34 cellular contexts compared by ENCODE assay signal in the genomic region with DNA sequence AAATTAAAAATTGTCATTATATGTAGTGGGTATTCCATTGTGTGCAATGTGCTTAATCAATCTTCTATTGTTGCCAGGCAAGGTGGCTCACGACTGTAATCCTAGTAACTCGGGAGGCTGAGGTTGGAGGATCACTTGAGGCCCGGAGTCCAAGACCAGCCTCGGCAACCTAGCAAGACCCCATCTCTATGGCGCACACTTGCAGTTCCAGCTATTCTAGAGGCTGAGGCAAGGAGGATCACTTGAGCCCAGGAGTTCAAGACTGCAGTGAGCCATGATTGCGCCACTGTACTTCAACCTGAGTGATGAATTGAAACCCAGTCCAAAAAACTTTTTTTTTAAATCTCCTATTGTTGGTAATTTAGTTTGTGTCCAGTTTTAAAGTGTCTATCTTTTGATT.
"Had no signal": no experiment of that assay in that cellular context is flagged by ENCODE, and none has a peak within 500 bp of the region (broad histone marks: within the 10 kb centered on the region; RNA-seq: fewer than 3 reads in every experiment).

No MANE protein-coding gene starts in this region.

- ATAC-seq: activated CD8-positive, alpha-beta T cell treated with anti-CD3 and anti-CD28 coated beads for 36 hours; activated naive CD4-positive, alpha-beta T cell treated with anti-CD3 and anti-CD28 coated beads, Interleukin-2, amount 50 U/mL, for 72 hours; activated T-cell treated with anti-CD3 and anti-CD28 coated beads, Interleukin-2, amount 50 U/mL, for 4 hours; activated T-cell treated with anti-CD3 and anti-CD28 coated beads, Interleukin-2, amount 50 U/mL, for 72 hours; activated T-helper 17 cell treated with anti-CD3 and anti-CD28 coated beads, Interleukin-2, amount 50 U/mL, for 72 hours; body of pancreas had no signal

- H3K4me1 ChIP-seq: adrenal gland, breast epithelium had no signal

- H3K9me3 ChIP-seq: adrenal gland, body of pancreas, breast epithelium had no signal

- H3K4me3 ChIP-seq: adrenal gland, body of pancreas, breast epithelium had no signal

- FAIRE-seq: astrocyte, TTC549 had no signal

- H3K27ac ChIP-seq: adrenal gland, body of pancreas, brain microvascular endothelial cell, breast epithelium, VCaP had no signal

- H3K36me3 ChIP-seq: adrenal gland, brain microvascular endothelial cell, breast epithelium had no signal

- DNase-seq: activated B cell treated with CpG ODN at 0.5 μM for 24 hours; activated CD4-positive, alpha-beta memory T cell treated with anti-CD3 and anti-CD28 coated beads for 36 hours; activated CD4-positive, alpha-beta T cell treated with anti-CD3 and anti-CD28 coated beads for 4 hours; activated CD4-positive, alpha-beta T cell treated with anti-CD3 and anti-CD28 coated beads, Interleukin-2, amount 10 ng/mL, durations not matched to agents 24 days and 14 days; activated CD4-positive, alpha-beta T cell treated with anti-CD3 and anti-CD28 coated beads, Interleukin-2, amount 50 U/mL, for 1 hour; activated CD4-positive, alpha-beta T cell treated with anti-CD3 and anti-CD28 coated beads, Interleukin-2, amount 50 U/mL, for 4 hours; activated CD4-positive, CD25-positive, alpha-beta regulatory T cell treated with anti-CD3 and anti-CD28 coated beads, Interleukin-2, amount 50 U/mL, for 72 hours; activated CD8-positive, alpha-beta memory T cell treated with anti-CD3 and anti-CD28 coated beads, Interleukin-2, amount 50 U/mL, for 4 hours; activated CD8-positive, alpha-beta T cell treated with anti-CD3 and anti-CD28 coated beads for 36 hours; activated effector memory CD4-positive, alpha-beta T cell treated with anti-CD3 and anti-CD28 coated beads, Interleukin-2, amount 50 U/mL, for 16 hours; activated gamma-delta T cell treated with Interleukin-2 at 50 U/mL for 16 hours; activated naive CD4-positive, alpha-beta T cell; activated naive CD4-positive, alpha-beta T cell treated with anti-CD3 and anti-CD28 coated beads for 36 hours; activated naive CD4-positive, alpha-beta T cell treated with anti-CD3 and anti-CD28 coated beads, Interleukin-2, amount 50 U/mL, for 16 hours; activated naive CD8-positive, alpha-beta T cell treated with anti-CD3 and anti-CD28 coated beads for 36 hours; activated T-cell treated with anti-CD3 and anti-CD28 coated beads for 4 hours; activated T-cell treated with anti-CD3 and anti-CD28 coated beads, Interleukin-2, amount 50 U/mL, for 1 hour; activated T-cell treated with anti-CD3 and anti-CD28 coated beads, Interleukin-2, amount 50 U/mL, for 4 hours; activated T-cell treated with anti-CD3 and anti-CD28 coated beads, Interleukin-2, amount 50 U/mL, for 72 hours; adrenal gland; amniotic stem cell; aorta; body of pancreas; brain microvascular endothelial cell; central memory CD4-positive, alpha-beta T cell; T-helper 1 cell; T-helper 2 cell; T-helper 9 cell had no signal

- H3K27me3 ChIP-seq: adrenal gland, body of pancreas, brain microvascular endothelial cell, breast epithelium had no signal
